Comparison of ENCODE assay signal across 8 cellular contexts in genomic region chr5:177500685-177501522, GRCh38. TPM values are rescaled to one million over a fixed set of nuclear protein-coding genes. Genes with fewer than 3 reads are reported as not detected.
A peak's percentile ranks its signal among the peaks of the same experiment; 100 is the strongest.
DNase-seq lines count a peak whose midpoint lies in the region; ATAC-seq and TF ChIP-seq lines count a peak whose summit lies in the region.

No MANE protein-coding gene starts in this region.

- no peaks in the 10 kb centered on the region for H3K9me3 ChIP-seq in testis

- TF ChIP-seq POLR2A in testis (IDR thresholded peaks at IDR 0.05): no peak

- peak; percentile 92 for TF ChIP-seq CTCF in foreskin keratinocyte (conservative IDR thresholded peaks at IDR 0.05)
- TF ChIP-seq CTCF in omental fat pad (IDR thresholded peaks at IDR 0.05): peak in 1 of 3 donors; percentile 67
- peak; percentile 83 to 95 (median 88) for TF ChIP-seq CTCF in testis (IDR thresholded peaks at IDR 0.05)

- peaks cover 4% of the 10 kb centered on the region for H3K4me1 ChIP-seq in foreskin keratinocyte
- H3K4me1 ChIP-seq in testis: peaks cover 36% of the 10 kb centered on the region

- peaks cover 6% of the 10 kb centered on the region for H3K27me3 ChIP-seq in foreskin keratinocyte
- no peaks in the 10 kb centered on the region for H3K27me3 ChIP-seq in testis

- H3K27ac ChIP-seq in foreskin keratinocyte: no peak overlapping the region
- peak overlapping the region; percentile 3 to 36 for H3K27ac ChIP-seq in testis

- ATAC-seq in foreskin keratinocyte: peak; percentile 39
- peak; percentile 52 for ATAC-seq in omental fat pad (ENCODE audit: low FRiP score)
- no peak for ATAC-seq in HG03196 (IDR thresholded peaks at IDR 0.05; ENCODE audit: unreplicated experiment)

- peak; percentile 89 for DNase-seq in GM03348 (ENCODE audit: low spot score)
- peak; percentile 80 for DNase-seq in LHCN-M2 (ENCODE audit: low read depth)
- DNase-seq in SHP77 (lab: John Stamatoyannopoulos, UW): peak; percentile 73 to 84
- DNase-seq in activated effector memory CD4-positive, alpha-beta T cell treated with Interleukin-2 at 50 U/mL for 16 hours: peak; percentile 69
- peak in 1 of 2 donors; percentile 49 for DNase-seq in foreskin keratinocyte
- peak; percentile 98 for DNase-seq in omental fat pad (ENCODE audit: low spot score)
- peak; percentile 95 for DNase-seq in testis

- intact Hi-C loops in testis (cut with DNase I; ENCODE audit: low total_unique reads): loop anchor here (10.0 kb wide), 1 partner anchor 106 kb away; no protein-coding TSS in a partner anchor

- no peak overlapping the region for H3K4me3 ChIP-seq in testis

- H3K36me3 ChIP-seq in testis (ENCODE audit: low read depth, missing control alignments): no peaks in the 10 kb centered on the region

- 34 to 36% methylated on average over 3 to 10 of the region's 10 CpGs for WGBS in testis, 2 donors

RNA-seq across cellular contexts. Expression of gene PDLIM7, which starts 3.5 kb away (rescaled TPM):
- total RNA-seq in LHCN-M2 (2014; rRNA removed) (252 and 281 TPM in 2 replicates), foreskin keratinocyte (71.7 and 77.8 TPM in 2 replicates), omental fat pad (10 to 100 TPM; 20.0 to 63.2 (median 34.2) TPM), testis (100 to 1,000 TPM in 1 of 2 donors, 10 to 100 TPM in 1; 90.5 to 118 TPM)
- polyA plus RNA-seq in LHCN-M2 (2012): 380 TPM
- polyA plus RNA-seq in foreskin keratinocyte (106 and 107 TPM in 2 replicates), testis (ENCODE audit: insufficient read depth, low read depth, low replicate concordance) (72.2 TPM)

RNA-seq across cellular contexts. Expression of gene DOK3, which starts 8.7 kb away (rescaled TPM):
- 7.0 and 14.8 TPM in 2 replicates for total RNA-seq in LHCN-M2 (2014; rRNA removed)
- polyA plus RNA-seq in LHCN-M2 (2012): 11.0 TPM
- 2.1 and 2.2 TPM in 2 replicates for total RNA-seq in foreskin keratinocyte
- 1.4 and 2.0 TPM in 2 replicates for polyA plus RNA-seq in foreskin keratinocyte
- total RNA-seq in omental fat pad: 10 to 100 TPM in 3 of 4 donors, 1 to 10 TPM in 1; 7.4 to 41.0 (median 16.3) TPM
- 10 to 100 TPM; 10.7 to 18.7 TPM for total RNA-seq in testis
- 10.4 TPM for polyA plus RNA-seq in testis (ENCODE audit: insufficient read depth, low read depth, low replicate concordance)

RNA-seq across cellular contexts. Expression of gene DDX41, which starts 15.9 kb away (rescaled TPM):
- 153 and 185 TPM in 2 replicates for total RNA-seq in LHCN-M2 (2014; rRNA removed)
- 307 TPM for polyA plus RNA-seq in LHCN-M2 (2012)
- 87.1 and 91.0 TPM in 2 replicates for total RNA-seq in foreskin keratinocyte
- polyA plus RNA-seq in foreskin keratinocyte: 82.6 and 85.8 TPM in 2 replicates
- total RNA-seq in omental fat pad: 10 to 100 TPM; 66.2 to 93.7 (median 73.6) TPM
- 100 to 1,000 TPM; 193 to 197 TPM for total RNA-seq in testis
- 99.1 TPM for polyA plus RNA-seq in testis (ENCODE audit: insufficient read depth, low read depth, low replicate concordance)

RNA-seq across cellular contexts. Expression of gene DBN1, which starts 27.5 kb away (rescaled TPM):
- total RNA-seq in LHCN-M2 (2014; rRNA removed): 210 and 233 TPM in 2 replicates
- polyA plus RNA-seq in LHCN-M2 (2012): 245 TPM
- total RNA-seq in foreskin keratinocyte: 80.8 and 88.5 TPM in 2 replicates
- 69.8 and 78.7 TPM in 2 replicates for polyA plus RNA-seq in foreskin keratinocyte
- 10 to 100 TPM; 33.5 to 78.5 (median 38.3) TPM for total RNA-seq in omental fat pad
- total RNA-seq in testis: 10 to 100 TPM; 69.6 to 83.1 TPM
- polyA plus RNA-seq in testis (ENCODE audit: insufficient read depth, low read depth, low replicate concordance): 50.5 TPM

RNA-seq across cellular contexts. Expression of gene FAM193B, which starts 53.5 kb away (rescaled TPM):
- 19.8 and 24.5 TPM in 2 replicates for total RNA-seq in LHCN-M2 (2014; rRNA removed)
- 19.2 TPM for polyA plus RNA-seq in LHCN-M2 (2012)
- 38.3 and 42.1 TPM in 2 replicates for total RNA-seq in foreskin keratinocyte
- 29.7 and 31.9 TPM in 2 replicates for polyA plus RNA-seq in foreskin keratinocyte
- 10 to 100 TPM; 43.3 to 92.5 (median 50.9) TPM for total RNA-seq in omental fat pad
- total RNA-seq in testis: 100 to 1,000 TPM; 111 to 157 TPM
- polyA plus RNA-seq in testis (ENCODE audit: insufficient read depth, low read depth, low replicate concordance): 81.3 TPM
